Comparison of ENCODE assay signal across 8 cellular contexts in the genomic region with DNA sequence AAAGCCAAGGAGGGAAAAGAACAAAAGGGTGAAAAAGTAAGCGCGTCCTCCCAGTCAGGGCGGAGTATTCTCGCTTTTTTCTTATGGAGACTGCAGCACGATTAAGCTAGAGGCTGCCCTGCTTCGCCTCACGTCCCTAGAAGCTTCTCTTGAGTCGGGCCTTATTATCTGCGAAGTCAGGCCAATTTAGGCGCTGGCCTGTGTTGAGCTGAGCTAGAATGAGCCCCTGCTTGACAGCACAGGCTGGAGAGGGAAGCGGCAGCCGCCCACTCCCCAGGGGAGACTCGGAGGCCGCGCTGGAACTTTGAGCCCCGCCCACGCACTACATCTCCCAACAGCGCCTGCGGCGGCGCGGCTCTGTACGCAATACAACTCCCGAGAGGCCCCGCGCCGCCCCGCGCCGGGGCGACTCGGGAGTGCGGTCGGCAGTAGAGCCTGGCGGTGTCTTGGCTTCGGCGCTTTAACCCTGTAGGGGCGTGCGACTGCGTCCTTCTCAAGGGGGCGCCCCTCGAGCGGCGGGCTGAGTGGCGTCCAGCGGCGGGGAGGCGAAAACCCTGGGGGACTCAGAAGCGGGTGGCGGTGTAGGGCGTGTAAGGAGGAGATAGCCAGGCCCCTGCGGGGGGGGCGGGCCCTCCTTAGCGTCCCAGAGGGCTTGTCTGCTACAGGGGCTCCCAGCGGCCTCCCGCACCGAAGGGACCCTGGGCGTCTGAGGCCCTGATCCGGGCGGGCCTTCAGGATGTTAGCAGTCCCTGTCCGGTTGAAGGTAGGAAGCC. TPM values are rescaled to one million over a fixed set of nuclear protein-coding genes. Genes with fewer than 3 reads are reported as not detected.
DNase-seq lines count a peak whose midpoint lies in the region; ATAC-seq lines count a peak whose summit lies in the region.

No MANE protein-coding gene starts in this region.

- DNase-seq in NCI-H187 (lab: John Stamatoyannopoulos, UW) = peak; percentile 60 to 79
- DNase-seq in NCI-H187 treated with DMSO at 0.1 percent for 48 hours (lab: John Stamatoyannopoulos, UW) = no peak
- DNase-seq in NCI-H2029 (lab: John Stamatoyannopoulos, UW) = peak; percentile 72
- DNase-seq in T1000 (lab: John Stamatoyannopoulos, UW) = peak; percentile 79
- peak; percentile 97 for DNase-seq in astrocyte of the hippocampus (ENCODE audit: low read depth, low spot score)
- DNase-seq in hypothalamus (lab: John Stamatoyannopoulos, UW) = peak; percentile 42 to 93 (median 82)
- DNase-seq in sciatic nerve (ENCODE audit: low spot score) = peak; percentile 94

- ATAC-seq in HG02970 (IDR thresholded peaks at IDR 0.05; ENCODE audit: low FRiP score, unreplicated experiment) (peak; percentile 65), sciatic nerve (peak; percentile 92)

- intact Hi-C loops in sciatic nerve (cut with DNase I) = no loop called here

RNA-seq across cellular contexts. Expression of a gene that starts 0.9 kb away (rescaled TPM):
- total RNA-seq in sciatic nerve = 29.5 TPM

RNA-seq across cellular contexts. Expression of a gene that starts 24.7 kb away (rescaled TPM):
- 133 TPM for total RNA-seq in sciatic nerve

RNA-seq across cellular contexts. Expression of a gene that starts 55.8 kb away (rescaled TPM):
- 48.4 TPM for total RNA-seq in sciatic nerve
